In genomic region chr20:46709055-46709458, GRCh38 we compare ENCODE assay signal across 1 cellular context.
TF ChIP-seq lines count a peak whose summit lies in the region.

No MANE protein-coding gene starts in this region.

TF ChIP-seq in HepG2, 621 proteins besides CTCF, POLR2A, EP300 and RAD21 (continued from another document):
- TF ChIP-seq FOXO4 (CRISPR knock-in tag; conservative IDR thresholded peaks at IDR 0.05) (no peak), FLYWCH1 (CRISPR knock-in tag; IDR thresholded peaks at IDR 0.05) (no peak), SNAPC2 (CRISPR knock-in tag; IDR thresholded peaks at IDR 0.05) (no peak), ZNF160 (CRISPR knock-in tag; IDR thresholded peaks at IDR 0.05) (no peak; the same call in 1 of the 2 replicates), MAF1 (CRISPR knock-in tag; IDR thresholded peaks at IDR 0.05; ENCODE audit: borderline replicate concordance) (no peak), ZNF232 (CRISPR knock-in tag; IDR thresholded peaks at IDR 0.05; ENCODE audit: borderline replicate concordance) (no peak), ZNF468 (CRISPR knock-in tag; IDR thresholded peaks at IDR 0.05) (no peak), REXO4 (CRISPR knock-in tag; IDR thresholded peaks at IDR 0.05; ENCODE audit: borderline replicate concordance) (peak; percentile 25; the same call in 1 of the 2 replicates), TFAP4 (IDR thresholded peaks at IDR 0.05; ENCODE audit: borderline replicate concordance, low read depth) (no peak), HNRNPH1 (optimal IDR thresholded peaks at IDR 0.05; ENCODE audit: low read depth, low read length) (no peak), ZSCAN29 (CRISPR knock-in tag; conservative IDR thresholded peaks at IDR 0.05) (no peak; the same call in none of the 2 replicates), NKX3-1 (CRISPR knock-in tag; IDR thresholded peaks at IDR 0.05) (no peak), ZNF264 (CRISPR knock-in tag; IDR thresholded peaks at IDR 0.05) (no peak; the same call in 1 of the 2 replicates), ZNF33A (CRISPR knock-in tag; IDR thresholded peaks at IDR 0.05; ENCODE audit: borderline replicate concordance) (no peak), ADNP (CRISPR knock-in tag; IDR thresholded peaks at IDR 0.05) (no peak), REPIN1 (CRISPR knock-in tag; IDR thresholded peaks at IDR 0.05; ENCODE audit: borderline replicate concordance, low read depth) (no peak; the same call in 1 of the 2 replicates), JARID2 (CRISPR knock-in tag; IDR thresholded peaks at IDR 0.05; ENCODE audit: insufficient replicate concordance) (no peak), ELF3 (CRISPR knock-in tag; IDR thresholded peaks at IDR 0.05) (no peak), TCF7L2 (IDR thresholded peaks at IDR 0.05; ENCODE audit: low read depth, low read length) (no peak), DPF2 (CRISPR knock-in tag; IDR thresholded peaks at IDR 0.05; ENCODE audit: borderline replicate concordance, low read depth) (no peak), ZNF20 (CRISPR knock-in tag; IDR thresholded peaks at IDR 0.05) (no peak), JUND (CRISPR knock-in tag; IDR thresholded peaks at IDR 0.05) (no peak), ZNF343 (CRISPR knock-in tag; IDR thresholded peaks at IDR 0.05) (no peak), ZNF589 (CRISPR knock-in tag; conservative IDR thresholded peaks at IDR 0.05) (no peak), MIER2 (CRISPR knock-in tag; IDR thresholded peaks at IDR 0.05) (no peak), TAF15 (IDR thresholded peaks at IDR 0.05; ENCODE audit: low read depth, low read length, poor library complexity, severe bottlenecking) (no peak)
- TF ChIP-seq, protein P1, sequence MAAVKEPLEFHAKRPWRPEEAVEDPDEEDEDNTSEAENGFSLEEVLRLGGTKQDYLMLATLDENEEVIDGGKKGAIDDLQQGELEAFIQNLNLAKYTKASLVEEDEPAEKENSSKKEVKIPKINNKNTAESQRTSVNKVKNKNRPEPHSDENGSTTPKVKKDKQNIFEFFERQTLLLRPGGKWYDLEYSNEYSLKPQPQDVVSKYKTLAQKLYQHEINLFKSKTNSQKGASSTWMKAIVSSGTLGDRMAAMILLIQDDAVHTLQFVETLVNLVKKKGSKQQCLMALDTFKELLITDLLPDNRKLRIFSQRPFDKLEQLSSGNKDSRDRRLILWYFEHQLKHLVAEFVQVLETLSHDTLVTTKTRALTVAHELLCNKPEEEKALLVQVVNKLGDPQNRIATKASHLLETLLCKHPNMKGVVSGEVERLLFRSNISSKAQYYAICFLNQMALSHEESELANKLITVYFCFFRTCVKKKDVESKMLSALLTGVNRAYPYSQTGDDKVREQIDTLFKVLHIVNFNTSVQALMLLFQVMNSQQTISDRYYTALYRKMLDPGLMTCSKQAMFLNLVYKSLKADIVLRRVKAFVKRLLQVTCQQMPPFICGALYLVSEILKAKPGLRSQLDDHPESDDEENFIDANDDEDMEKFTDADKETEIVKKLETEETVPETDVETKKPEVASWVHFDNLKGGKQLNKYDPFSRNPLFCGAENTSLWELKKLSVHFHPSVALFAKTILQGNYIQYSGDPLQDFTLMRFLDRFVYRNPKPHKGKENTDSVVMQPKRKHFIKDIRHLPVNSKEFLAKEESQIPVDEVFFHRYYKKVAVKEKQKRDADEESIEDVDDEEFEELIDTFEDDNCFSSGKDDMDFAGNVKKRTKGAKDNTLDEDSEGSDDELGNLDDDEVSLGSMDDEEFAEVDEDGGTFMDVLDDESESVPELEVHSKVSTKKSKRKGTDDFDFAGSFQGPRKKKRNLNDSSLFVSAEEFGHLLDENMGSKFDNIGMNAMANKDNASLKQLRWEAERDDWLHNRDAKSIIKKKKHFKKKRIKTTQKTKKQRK (IDR thresholded peaks at IDR 0.05; ENCODE audit: low read length) = no peak
- TF ChIP-seq, protein P2, sequence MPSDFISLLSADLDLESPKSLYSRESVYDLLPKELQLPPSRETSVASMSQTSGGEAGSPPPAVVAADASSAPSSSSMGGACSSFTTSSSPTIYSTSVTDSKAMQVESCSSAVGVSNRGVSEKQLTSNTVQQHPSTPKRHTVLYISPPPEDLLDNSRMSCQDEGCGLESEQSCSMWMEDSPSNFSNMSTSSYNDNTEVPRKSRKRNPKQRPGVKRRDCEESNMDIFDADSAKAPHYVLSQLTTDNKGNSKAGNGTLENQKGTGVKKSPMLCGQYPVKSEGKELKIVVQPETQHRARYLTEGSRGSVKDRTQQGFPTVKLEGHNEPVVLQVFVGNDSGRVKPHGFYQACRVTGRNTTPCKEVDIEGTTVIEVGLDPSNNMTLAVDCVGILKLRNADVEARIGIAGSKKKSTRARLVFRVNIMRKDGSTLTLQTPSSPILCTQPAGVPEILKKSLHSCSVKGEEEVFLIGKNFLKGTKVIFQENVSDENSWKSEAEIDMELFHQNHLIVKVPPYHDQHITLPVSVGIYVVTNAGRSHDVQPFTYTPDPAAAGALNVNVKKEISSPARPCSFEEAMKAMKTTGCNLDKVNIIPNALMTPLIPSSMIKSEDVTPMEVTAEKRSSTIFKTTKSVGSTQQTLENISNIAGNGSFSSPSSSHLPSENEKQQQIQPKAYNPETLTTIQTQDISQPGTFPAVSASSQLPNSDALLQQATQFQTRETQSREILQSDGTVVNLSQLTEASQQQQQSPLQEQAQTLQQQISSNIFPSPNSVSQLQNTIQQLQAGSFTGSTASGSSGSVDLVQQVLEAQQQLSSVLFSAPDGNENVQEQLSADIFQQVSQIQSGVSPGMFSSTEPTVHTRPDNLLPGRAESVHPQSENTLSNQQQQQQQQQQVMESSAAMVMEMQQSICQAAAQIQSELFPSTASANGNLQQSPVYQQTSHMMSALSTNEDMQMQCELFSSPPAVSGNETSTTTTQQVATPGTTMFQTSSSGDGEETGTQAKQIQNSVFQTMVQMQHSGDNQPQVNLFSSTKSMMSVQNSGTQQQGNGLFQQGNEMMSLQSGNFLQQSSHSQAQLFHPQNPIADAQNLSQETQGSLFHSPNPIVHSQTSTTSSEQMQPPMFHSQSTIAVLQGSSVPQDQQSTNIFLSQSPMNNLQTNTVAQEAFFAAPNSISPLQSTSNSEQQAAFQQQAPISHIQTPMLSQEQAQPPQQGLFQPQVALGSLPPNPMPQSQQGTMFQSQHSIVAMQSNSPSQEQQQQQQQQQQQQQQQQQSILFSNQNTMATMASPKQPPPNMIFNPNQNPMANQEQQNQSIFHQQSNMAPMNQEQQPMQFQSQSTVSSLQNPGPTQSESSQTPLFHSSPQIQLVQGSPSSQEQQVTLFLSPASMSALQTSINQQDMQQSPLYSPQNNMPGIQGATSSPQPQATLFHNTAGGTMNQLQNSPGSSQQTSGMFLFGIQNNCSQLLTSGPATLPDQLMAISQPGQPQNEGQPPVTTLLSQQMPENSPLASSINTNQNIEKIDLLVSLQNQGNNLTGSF (CRISPR knock-in tag; IDR thresholded peaks at IDR 0.05) = 0 out of 2 replicates have a peak, but pooled peaks have one; percentile 20
- TF ChIP-seq, protein P3, sequence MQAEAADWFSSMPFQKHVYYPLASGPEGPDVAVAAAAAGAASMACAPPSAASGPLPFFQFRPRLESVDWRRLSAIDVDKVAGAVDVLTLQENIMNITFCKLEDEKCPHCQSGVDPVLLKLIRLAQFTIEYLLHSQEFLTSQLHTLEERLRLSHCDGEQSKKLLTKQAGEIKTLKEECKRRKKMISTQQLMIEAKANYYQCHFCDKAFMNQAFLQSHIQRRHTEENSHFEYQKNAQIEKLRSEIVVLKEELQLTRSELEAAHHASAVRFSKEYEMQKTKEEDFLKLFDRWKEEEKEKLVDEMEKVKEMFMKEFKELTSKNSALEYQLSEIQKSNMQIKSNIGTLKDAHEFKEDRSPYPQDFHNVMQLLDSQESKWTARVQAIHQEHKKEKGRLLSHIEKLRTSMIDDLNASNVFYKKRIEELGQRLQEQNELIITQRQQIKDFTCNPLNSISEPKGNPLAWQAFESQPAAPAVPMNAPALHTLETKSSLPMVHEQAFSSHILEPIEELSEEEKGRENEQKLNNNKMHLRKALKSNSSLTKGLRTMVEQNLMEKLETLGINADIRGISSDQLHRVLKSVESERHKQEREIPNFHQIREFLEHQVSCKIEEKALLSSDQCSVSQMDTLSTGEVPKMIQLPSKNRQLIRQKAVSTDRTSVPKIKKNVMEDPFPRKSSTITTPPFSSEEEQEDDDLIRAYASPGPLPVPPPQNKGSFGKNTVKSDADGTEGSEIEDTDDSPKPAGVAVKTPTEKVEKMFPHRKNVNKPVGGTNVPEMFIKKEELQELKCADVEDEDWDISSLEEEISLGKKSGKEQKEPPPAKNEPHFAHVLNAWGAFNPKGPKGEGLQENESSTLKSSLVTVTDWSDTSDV (CRISPR knock-in tag; IDR thresholded peaks at IDR 0.05) = no peak
TF ChIP-seq in HepG2: peak in this region for 48.
